In the genomic region with DNA sequence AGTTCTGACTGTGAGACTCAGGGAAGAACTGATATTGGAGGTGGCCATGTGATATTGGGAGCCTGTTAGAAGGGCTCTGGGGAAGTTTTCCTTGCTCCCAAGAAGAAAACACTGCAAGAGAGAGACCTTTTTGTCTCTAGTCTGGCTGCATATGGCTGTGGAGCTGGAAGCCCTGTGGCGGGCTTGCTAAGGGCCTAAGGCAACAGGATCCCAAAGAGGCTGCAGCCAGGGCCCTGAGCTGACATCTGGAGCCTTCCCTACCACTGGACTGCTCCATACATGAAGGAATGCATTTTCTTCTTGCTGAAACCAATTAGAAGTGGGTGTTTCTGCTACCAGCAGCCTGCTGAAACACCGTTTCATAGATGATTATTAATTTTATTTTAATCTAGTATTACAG, we compare ENCODE assay signal across 24 cellular contexts. TPM values are rescaled to one million over a fixed set of nuclear protein-coding genes. Genes with fewer than 3 reads are reported as not detected.
DNase-seq lines count a peak whose midpoint lies in the region.
"Had no signal": no experiment of that assay in that cellular context is flagged by ENCODE, and none has a peak within 500 bp of the region (broad histone marks: within the 10 kb centered on the region; RNA-seq: fewer than 3 reads in every experiment).

No MANE protein-coding gene starts in this region.

- H3K27ac ChIP-seq in KOPT-K1 (ENCODE audit: low read depth, low read length, poor library complexity, severe bottlenecking) (peak overlapping the region; percentile 13), mesenchymal stem cell (ENCODE audit: low read length, poor library complexity, severe bottlenecking) (no peak overlapping the region)
- H3K27ac ChIP-seq: BLaER1, GM23248 had no signal

- no peak overlapping the region for H2BK5ac ChIP-seq in mesenchymal stem cell (ENCODE audit: low read depth, low read length, poor library complexity, severe bottlenecking)

- peak overlapping the region in 1 of 2 experiments; percentile 13 for H3K18ac ChIP-seq in mesenchymal stem cell (ENCODE audit: low read depth in 1 of 2, low read length in 2 of 2)

- no peak overlapping the region for H3K4me3 ChIP-seq in mesenchymal stem cell (ENCODE audit: insufficient read depth in 1 of 2, low read depth in 1 of 2, low read length in 2 of 2)
- H3K4me3 ChIP-seq: BLaER1, GM23248, HAP-1 had no signal

- H3K27me3 Mint-ChIP-seq in activated naive CD4-positive, alpha-beta T cell treated with anti-CD3 and anti-CD28 coated beads, Interleukin-2, amount 50 U/mL, for 24 hours, result no peaks in the 10 kb centered on the region
- H3K27me3 Mint-ChIP-seq in activated naive CD4-positive, alpha-beta T cell treated with anti-CD3 and anti-CD28 coated beads, Interleukin-2, amount 10 ng/mL, durations not matched to agents 7 days and 5 days, result no peaks in the 10 kb centered on the region
- H3K27me3 Mint-ChIP-seq: CD4-positive, alpha-beta memory T cell had no signal

- H3K14ac ChIP-seq in mesenchymal stem cell (ENCODE audit: low read length in 2 of 2), result no peak overlapping the region

- no peak overlapping the region for H3K9ac ChIP-seq in mesenchymal stem cell (ENCODE audit: low read length)
- H3K9ac ChIP-seq: BLaER1, GM23248, SK-N-SH had no signal

- no peak overlapping the region for H3K4me3 Mint-ChIP-seq in activated naive CD4-positive, alpha-beta T cell treated with anti-CD3 and anti-CD28 coated beads, Interleukin-2, amount 50 U/mL, for 24 hours
- H3K4me3 Mint-ChIP-seq in activated naive CD4-positive, alpha-beta T cell treated with anti-CD3 and anti-CD28 coated beads, Interleukin-2, amount 10 ng/mL, durations not matched to agents 7 days and 5 days, result no peak overlapping the region
- H3K4me3 Mint-ChIP-seq: CD4-positive, alpha-beta memory T cell; HFFc6 had no signal

- no peak overlapping the region for H4K91ac ChIP-seq in mesenchymal stem cell (ENCODE audit: low read length)

- no peaks in the 10 kb centered on the region for H3K36me3 Mint-ChIP-seq in activated naive CD4-positive, alpha-beta T cell treated with anti-CD3 and anti-CD28 coated beads, Interleukin-2, amount 50 U/mL, for 24 hours
- peaks cover 21% of the 10 kb centered on the region for H3K36me3 Mint-ChIP-seq in activated naive CD4-positive, alpha-beta T cell treated with anti-CD3 and anti-CD28 coated beads, Interleukin-2, amount 10 ng/mL, durations not matched to agents 7 days and 5 days

- peaks cover 31% of the 10 kb centered on the region for H3K79me1 ChIP-seq in mesenchymal stem cell (replicated peaks; ENCODE audit: low read length, poor library complexity, severe bottlenecking)

- no peak overlapping the region for H3K4ac ChIP-seq in mesenchymal stem cell (ENCODE audit: low read depth in 1 of 2, low read length in 2 of 2)

- H2AFZ ChIP-seq in mesenchymal stem cell (ENCODE audit: low read depth, low read length), result no peak overlapping the region
- H2AFZ ChIP-seq: GM23248 had no signal

- peaks cover 48% of the 10 kb centered on the region for H3K4me1 Mint-ChIP-seq in activated naive CD4-positive, alpha-beta T cell treated with anti-CD3 and anti-CD28 coated beads, Interleukin-2, amount 50 U/mL, for 24 hours
- peaks cover 11% of the 10 kb centered on the region for H3K4me1 Mint-ChIP-seq in activated naive CD4-positive, alpha-beta T cell treated with anti-CD3 and anti-CD28 coated beads, Interleukin-2, amount 10 ng/mL, durations not matched to agents 7 days and 5 days

- no peaks in the 10 kb centered on the region for H3K4me1 ChIP-seq in mesenchymal stem cell (ENCODE audit: control insufficient read depth, insufficient read depth, low read depth, low read length)
- H3K4me1 ChIP-seq: Caco-2, HAP-1 had no signal

- H3K9me3 ChIP-seq in KOPT-K1 (ENCODE audit: insufficient read depth, low read length, poor library complexity, severe bottlenecking) (no peaks in the 10 kb centered on the region), mesenchymal stem cell (ENCODE audit: control insufficient read depth, low read length) (no peaks in the 10 kb centered on the region)
- H3K9me3 ChIP-seq: Caco-2, HAP-1, SK-N-SH had no signal

- H3K36me3 ChIP-seq in KOPT-K1 (ENCODE audit: insufficient read depth, low read length), result peaks cover 57% of the 10 kb centered on the region
- H3K36me3 ChIP-seq in mesenchymal stem cell (ENCODE audit: control insufficient read depth in 1 of 2, insufficient read depth in 2 of 2, low read depth in 1 of 2, low read length in 2 of 2), result no peaks in the 10 kb centered on the region
- H3K36me3 ChIP-seq: HAP-1 had no signal

- peak overlapping the region; percentile 39 for H3K27ac Mint-ChIP-seq in activated naive CD4-positive, alpha-beta T cell treated with anti-CD3 and anti-CD28 coated beads, Interleukin-2, amount 50 U/mL, for 24 hours
- H3K27ac Mint-ChIP-seq in activated naive CD4-positive, alpha-beta T cell treated with anti-CD3 and anti-CD28 coated beads, Interleukin-2, amount 10 ng/mL, durations not matched to agents 7 days and 5 days, result no peak overlapping the region
- H3K27ac Mint-ChIP-seq: HFFc6 had no signal

- no peaks in the 10 kb centered on the region for H3K27me3 ChIP-seq in mesenchymal stem cell (ENCODE audit: control insufficient read depth in 1 of 2, insufficient read depth in 1 of 2, low read length in 2 of 2)
- H3K27me3 ChIP-seq: BLaER1 had no signal

- peak overlapping the region; percentile 17 for H3K4me2 ChIP-seq in mesenchymal stem cell (ENCODE audit: low read length, poor library complexity, severe bottlenecking)
- H3K4me2 ChIP-seq: BLaER1, SK-N-SH had no signal

- H2BK120ac ChIP-seq in mesenchymal stem cell (ENCODE audit: low read depth, low read length), result no peak overlapping the region

- H4K8ac ChIP-seq in mesenchymal stem cell (ENCODE audit: low read length), result no peak overlapping the region

- CTCF ChIA-PET in activated naive CD4-positive, alpha-beta T cell treated with anti-CD3 and anti-CD28 coated beads, Interleukin-2, amount 10 ng/mL, durations not matched to agents 7 days and 5 days (lab: Charles Lee), result interaction anchor here (1.2 kb wide), 1 partner anchor 12 kb away, joined by 3 read pairs; no protein-coding TSS in a partner anchor

- H2BK12ac ChIP-seq in mesenchymal stem cell (ENCODE audit: low read length in 2 of 2), result no peak overlapping the region

- WGBS in mesenchymal stem cell, result 91% methylated on average over 1 of the region's 2 CpGs

- DNase-seq in activated naive CD4-positive, alpha-beta T cell treated with anti-CD3 and anti-CD28 coated beads, Interleukin-2, amount 10 ng/mL, durations not matched to agents 7 days and 5 days, result no peak
- DNase-seq in mesenchymal stem cell (no peak), NCI-H345 (lab: John Stamatoyannopoulos, UW) (no peak), NCI-H1048 (lab: John Stamatoyannopoulos, UW) (no peak), middle frontal gyrus (ENCODE audit: extremely low spot score, low spot score) (no peak)
- DNase-seq: Caco-2; CD4-positive, alpha-beta memory T cell; GM23248; HFFc6; KG1; MM.1S; NCI-H1417; NCI-H187; NCI-H2171 treated with DMSO at 0.1 percent for 48 hours; NCI-H524; NCI-H748 treated with DMSO at 0.1 percent for 48 hours; NK-92 treated with Interleukin-12 subunit alpha and Interleukin-12 subunit beta, amount 100 ng/mL, for 24 hours; PC-3; SK-N-SH; SW 1271 had no signal

- H2BK15ac ChIP-seq in mesenchymal stem cell (ENCODE audit: low read depth, poor library complexity, severe bottlenecking), result no peak overlapping the region

- H3K23ac ChIP-seq in mesenchymal stem cell (ENCODE audit: low read length in 2 of 2), result no peak overlapping the region

- no peaks in the 10 kb centered on the region for H3K9me3 Mint-ChIP-seq in activated naive CD4-positive, alpha-beta T cell treated with anti-CD3 and anti-CD28 coated beads, Interleukin-2, amount 50 U/mL, for 24 hours
- no peaks in the 10 kb centered on the region for H3K9me3 Mint-ChIP-seq in activated naive CD4-positive, alpha-beta T cell treated with anti-CD3 and anti-CD28 coated beads, Interleukin-2, amount 10 ng/mL, durations not matched to agents 7 days and 5 days
- H3K9me3 Mint-ChIP-seq: CD4-positive, alpha-beta memory T cell; HFFc6 had no signal

- H2AK5ac ChIP-seq in mesenchymal stem cell (ENCODE audit: low read length, severe bottlenecking), result no peak overlapping the region

RNA-seq across cellular contexts. Expression of gene GNAQ, which starts 42.2 kb away (rescaled TPM):
- 27.9 TPM for polyA plus RNA-seq in mesenchymal stem cell (2013, experiment 1 of 2)
- 28.5 TPM for polyA plus RNA-seq in mesenchymal stem cell (2013, experiment 2 of 2)
